In the genomic region with DNA sequence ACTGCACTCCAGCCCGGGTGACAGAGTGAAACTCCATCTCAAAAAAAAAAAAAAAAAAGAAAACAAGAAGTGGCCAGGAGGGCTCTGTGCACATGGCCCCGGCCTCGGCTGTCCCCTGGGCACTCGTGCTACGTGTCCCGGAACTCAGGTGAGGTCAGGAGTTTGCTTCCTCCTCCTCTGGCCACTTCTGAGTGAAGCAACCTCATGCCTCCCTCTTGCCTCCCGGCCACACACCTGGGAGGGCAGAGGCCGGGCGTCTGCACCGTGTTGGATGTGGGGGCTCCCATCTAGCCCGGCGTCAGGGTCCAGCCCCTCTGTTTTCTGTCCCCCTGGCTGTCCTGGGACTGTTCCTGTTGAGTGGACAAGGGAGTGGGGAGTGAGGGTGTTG, we compare ENCODE assay signal across 1 cellular context.
TF ChIP-seq lines count a peak whose summit lies in the region.

No MANE protein-coding gene starts in this region.

TF ChIP-seq in HepG2, 621 proteins besides CTCF, POLR2A, EP300 and RAD21 (continued from another document and continues in another):
- TF ChIP-seq, protein P1, sequence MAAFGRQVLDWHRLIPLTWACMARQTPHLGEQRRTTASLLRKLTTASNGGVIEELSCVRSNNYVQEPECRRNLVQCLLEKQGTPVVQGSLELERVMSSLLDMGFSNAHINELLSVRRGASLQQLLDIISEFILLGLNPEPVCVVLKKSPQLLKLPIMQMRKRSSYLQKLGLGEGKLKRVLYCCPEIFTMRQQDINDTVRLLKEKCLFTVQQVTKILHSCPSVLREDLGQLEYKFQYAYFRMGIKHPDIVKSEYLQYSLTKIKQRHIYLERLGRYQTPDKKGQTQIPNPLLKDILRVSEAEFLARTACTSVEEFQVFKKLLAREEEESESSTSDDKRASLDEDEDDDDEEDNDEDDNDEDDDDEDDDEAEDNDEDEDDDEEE (CRISPR knock-in tag; IDR thresholded peaks at IDR 0.05) = no peak
- TF ChIP-seq, protein P2, sequence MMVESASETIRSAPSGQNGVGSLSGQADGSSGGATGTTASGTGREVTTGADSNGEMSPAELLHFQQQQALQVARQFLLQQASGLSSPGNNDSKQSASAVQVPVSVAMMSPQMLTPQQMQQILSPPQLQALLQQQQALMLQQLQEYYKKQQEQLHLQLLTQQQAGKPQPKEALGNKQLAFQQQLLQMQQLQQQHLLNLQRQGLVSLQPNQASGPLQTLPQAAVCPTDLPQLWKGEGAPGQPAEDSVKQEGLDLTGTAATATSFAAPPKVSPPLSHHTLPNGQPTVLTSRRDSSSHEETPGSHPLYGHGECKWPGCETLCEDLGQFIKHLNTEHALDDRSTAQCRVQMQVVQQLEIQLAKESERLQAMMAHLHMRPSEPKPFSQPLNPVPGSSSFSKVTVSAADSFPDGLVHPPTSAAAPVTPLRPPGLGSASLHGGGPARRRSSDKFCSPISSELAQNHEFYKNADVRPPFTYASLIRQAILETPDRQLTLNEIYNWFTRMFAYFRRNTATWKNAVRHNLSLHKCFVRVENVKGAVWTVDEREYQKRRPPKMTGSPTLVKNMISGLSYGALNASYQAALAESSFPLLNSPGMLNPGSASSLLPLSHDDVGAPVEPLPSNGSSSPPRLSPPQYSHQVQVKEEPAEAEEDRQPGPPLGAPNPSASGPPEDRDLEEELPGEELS (CRISPR knock-in tag; IDR thresholded peaks at IDR 0.05) = peak; percentile 15
- TF ChIP-seq DNMT3B (CRISPR knock-in tag; conservative IDR thresholded peaks at IDR 0.05) = no peak
- TF ChIP-seq CHD4 (IDR thresholded peaks at IDR 0.05; ENCODE audit: borderline replicate concordance, low read length) = no peak
- TF ChIP-seq, protein P3, sequence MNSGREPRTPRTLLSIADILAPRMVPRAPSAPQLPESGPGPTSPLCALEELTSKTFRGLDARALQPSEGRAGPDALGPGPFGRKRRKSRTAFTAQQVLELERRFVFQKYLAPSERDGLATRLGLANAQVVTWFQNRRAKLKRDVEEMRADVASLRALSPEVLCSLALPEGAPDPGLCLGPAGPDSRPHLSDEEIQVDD (CRISPR knock-in tag; IDR thresholded peaks at IDR 0.05; ENCODE audit: borderline replicate concordance) = no peak
- 0 out of 2 replicates have a peak, but pooled peaks have one; percentile 12 for TF ChIP-seq ZSCAN25 (CRISPR knock-in tag; IDR thresholded peaks at IDR 0.05)
- peak; percentile 49; the same call in 1 of the 2 replicates for TF ChIP-seq NFKB2 (CRISPR knock-in tag; IDR thresholded peaks at IDR 0.05; ENCODE audit: borderline replicate concordance)
- peak; percentile 22; the same call in 1 of the 2 replicates for TF ChIP-seq FOSL2 (CRISPR knock-in tag; IDR thresholded peaks at IDR 0.05)
- 0 out of 2 replicates have a peak, but pooled peaks have one; percentile 6 for TF ChIP-seq ZNF605 (CRISPR knock-in tag; IDR thresholded peaks at IDR 0.05)
- TF ChIP-seq ZBTB7B (CRISPR knock-in tag; IDR thresholded peaks at IDR 0.05) = no peak
- TF ChIP-seq, protein P4, sequence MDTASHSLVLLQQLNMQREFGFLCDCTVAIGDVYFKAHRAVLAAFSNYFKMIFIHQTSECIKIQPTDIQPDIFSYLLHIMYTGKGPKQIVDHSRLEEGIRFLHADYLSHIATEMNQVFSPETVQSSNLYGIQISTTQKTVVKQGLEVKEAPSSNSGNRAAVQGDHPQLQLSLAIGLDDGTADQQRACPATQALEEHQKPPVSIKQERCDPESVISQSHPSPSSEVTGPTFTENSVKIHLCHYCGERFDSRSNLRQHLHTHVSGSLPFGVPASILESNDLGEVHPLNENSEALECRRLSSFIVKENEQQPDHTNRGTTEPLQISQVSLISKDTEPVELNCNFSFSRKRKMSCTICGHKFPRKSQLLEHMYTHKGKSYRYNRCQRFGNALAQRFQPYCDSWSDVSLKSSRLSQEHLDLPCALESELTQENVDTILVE (CRISPR knock-in tag; IDR thresholded peaks at IDR 0.05) = peak; percentile 40; the same call in 1 of the 2 replicates
- TF ChIP-seq BHLHE40 (IDR thresholded peaks at IDR 0.05; ENCODE audit: low read length) = peak; percentile 43; the same call in 1 of the 2 replicates
- TF ChIP-seq TBL1XR1 (IDR thresholded peaks at IDR 0.05; ENCODE audit: borderline replicate concordance, low read length, partially characterized antibody) = no peak
- TF ChIP-seq ARHGAP35 (CRISPR knock-in tag; IDR thresholded peaks at IDR 0.05; ENCODE audit: borderline replicate concordance) = 0 out of 2 replicates have a peak, but pooled peaks have one; percentile 15
- TF ChIP-seq ZNF121 (CRISPR knock-in tag; IDR thresholded peaks at IDR 0.05) = peak; percentile 39
- TF ChIP-seq KAT8 (CRISPR knock-in tag; IDR thresholded peaks at IDR 0.05) = 0 out of 2 replicates have a peak, but pooled peaks have one; percentile 43
- TF ChIP-seq NCOA5 (CRISPR knock-in tag; IDR thresholded peaks at IDR 0.05) = no peak
- TF ChIP-seq ZNF441 (CRISPR knock-in tag; IDR thresholded peaks at IDR 0.05; ENCODE audit: borderline replicate concordance) = peak; percentile 43; the same call in 1 of the 2 replicates
- 0 out of 2 replicates have a peak, but pooled peaks have one; percentile 17 for TF ChIP-seq TMF1 (CRISPR knock-in tag; IDR thresholded peaks at IDR 0.05; ENCODE audit: low read depth)
- TF ChIP-seq CREM (IDR thresholded peaks at IDR 0.05) = peak; percentile 40; the same call in 1 of the 2 replicates
- no peak for TF ChIP-seq CREM (CRISPR knock-in tag; IDR thresholded peaks at IDR 0.05)
- TF ChIP-seq MIER3 (CRISPR knock-in tag; IDR thresholded peaks at IDR 0.05; ENCODE audit: borderline replicate concordance) = peak; percentile 28; the same call in 1 of the 2 replicates
- TF ChIP-seq, protein P5, sequence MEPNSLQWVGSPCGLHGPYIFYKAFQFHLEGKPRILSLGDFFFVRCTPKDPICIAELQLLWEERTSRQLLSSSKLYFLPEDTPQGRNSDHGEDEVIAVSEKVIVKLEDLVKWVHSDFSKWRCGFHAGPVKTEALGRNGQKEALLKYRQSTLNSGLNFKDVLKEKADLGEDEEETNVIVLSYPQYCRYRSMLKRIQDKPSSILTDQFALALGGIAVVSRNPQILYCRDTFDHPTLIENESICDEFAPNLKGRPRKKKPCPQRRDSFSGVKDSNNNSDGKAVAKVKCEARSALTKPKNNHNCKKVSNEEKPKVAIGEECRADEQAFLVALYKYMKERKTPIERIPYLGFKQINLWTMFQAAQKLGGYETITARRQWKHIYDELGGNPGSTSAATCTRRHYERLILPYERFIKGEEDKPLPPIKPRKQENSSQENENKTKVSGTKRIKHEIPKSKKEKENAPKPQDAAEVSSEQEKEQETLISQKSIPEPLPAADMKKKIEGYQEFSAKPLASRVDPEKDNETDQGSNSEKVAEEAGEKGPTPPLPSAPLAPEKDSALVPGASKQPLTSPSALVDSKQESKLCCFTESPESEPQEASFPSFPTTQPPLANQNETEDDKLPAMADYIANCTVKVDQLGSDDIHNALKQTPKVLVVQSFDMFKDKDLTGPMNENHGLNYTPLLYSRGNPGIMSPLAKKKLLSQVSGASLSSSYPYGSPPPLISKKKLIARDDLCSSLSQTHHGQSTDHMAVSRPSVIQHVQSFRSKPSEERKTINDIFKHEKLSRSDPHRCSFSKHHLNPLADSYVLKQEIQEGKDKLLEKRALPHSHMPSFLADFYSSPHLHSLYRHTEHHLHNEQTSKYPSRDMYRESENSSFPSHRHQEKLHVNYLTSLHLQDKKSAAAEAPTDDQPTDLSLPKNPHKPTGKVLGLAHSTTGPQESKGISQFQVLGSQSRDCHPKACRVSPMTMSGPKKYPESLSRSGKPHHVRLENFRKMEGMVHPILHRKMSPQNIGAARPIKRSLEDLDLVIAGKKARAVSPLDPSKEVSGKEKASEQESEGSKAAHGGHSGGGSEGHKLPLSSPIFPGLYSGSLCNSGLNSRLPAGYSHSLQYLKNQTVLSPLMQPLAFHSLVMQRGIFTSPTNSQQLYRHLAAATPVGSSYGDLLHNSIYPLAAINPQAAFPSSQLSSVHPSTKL (CRISPR knock-in tag; IDR thresholded peaks at IDR 0.05) = peak; percentile 15; the same call in 1 of the 2 replicates
- TF ChIP-seq ZNF558 (CRISPR knock-in tag; IDR thresholded peaks at IDR 0.05; ENCODE audit: borderline replicate concordance) = peak; percentile 95; the same call in 1 of the 2 replicates
- TF ChIP-seq, protein P6, sequence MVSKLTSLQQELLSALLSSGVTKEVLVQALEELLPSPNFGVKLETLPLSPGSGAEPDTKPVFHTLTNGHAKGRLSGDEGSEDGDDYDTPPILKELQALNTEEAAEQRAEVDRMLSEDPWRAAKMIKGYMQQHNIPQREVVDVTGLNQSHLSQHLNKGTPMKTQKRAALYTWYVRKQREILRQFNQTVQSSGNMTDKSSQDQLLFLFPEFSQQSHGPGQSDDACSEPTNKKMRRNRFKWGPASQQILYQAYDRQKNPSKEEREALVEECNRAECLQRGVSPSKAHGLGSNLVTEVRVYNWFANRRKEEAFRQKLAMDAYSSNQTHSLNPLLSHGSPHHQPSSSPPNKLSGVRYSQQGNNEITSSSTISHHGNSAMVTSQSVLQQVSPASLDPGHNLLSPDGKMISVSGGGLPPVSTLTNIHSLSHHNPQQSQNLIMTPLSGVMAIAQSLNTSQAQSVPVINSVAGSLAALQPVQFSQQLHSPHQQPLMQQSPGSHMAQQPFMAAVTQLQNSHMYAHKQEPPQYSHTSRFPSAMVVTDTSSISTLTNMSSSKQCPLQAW (CRISPR knock-in tag; IDR thresholded peaks at IDR 0.05) = no peak
- TF ChIP-seq ZFY (CRISPR knock-in tag; IDR thresholded peaks at IDR 0.05) = no peak
- peak; percentile 24; the same call in 1 of the 2 replicates for TF ChIP-seq ZSCAN31 (CRISPR knock-in tag; IDR thresholded peaks at IDR 0.05; ENCODE audit: low read depth)
- no peak for TF ChIP-seq SNAI1 (CRISPR knock-in tag; IDR thresholded peaks at IDR 0.05; ENCODE audit: borderline replicate concordance)
- TF ChIP-seq ZNF3 (CRISPR knock-in tag; IDR thresholded peaks at IDR 0.05) = no peak
- TF ChIP-seq ZFP37 (CRISPR knock-in tag; IDR thresholded peaks at IDR 0.05; ENCODE audit: borderline replicate concordance) = 0 out of 2 replicates have a peak, but pooled peaks have one; percentile 65
- no peak for TF ChIP-seq SRSF9 (IDR thresholded peaks at IDR 0.05; ENCODE audit: borderline replicate concordance, insufficient read depth, low read depth, low read length, poor library complexity, severe bottlenecking)
- TF ChIP-seq, protein P7, sequence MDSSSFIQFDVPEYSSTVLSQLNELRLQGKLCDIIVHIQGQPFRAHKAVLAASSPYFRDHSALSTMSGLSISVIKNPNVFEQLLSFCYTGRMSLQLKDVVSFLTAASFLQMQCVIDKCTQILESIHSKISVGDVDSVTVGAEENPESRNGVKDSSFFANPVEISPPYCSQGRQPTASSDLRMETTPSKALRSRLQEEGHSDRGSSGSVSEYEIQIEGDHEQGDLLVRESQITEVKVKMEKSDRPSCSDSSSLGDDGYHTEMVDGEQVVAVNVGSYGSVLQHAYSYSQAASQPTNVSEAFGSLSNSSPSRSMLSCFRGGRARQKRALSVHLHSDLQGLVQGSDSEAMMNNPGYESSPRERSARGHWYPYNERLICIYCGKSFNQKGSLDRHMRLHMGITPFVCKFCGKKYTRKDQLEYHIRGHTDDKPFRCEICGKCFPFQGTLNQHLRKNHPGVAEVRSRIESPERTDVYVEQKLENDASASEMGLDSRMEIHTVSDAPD (CRISPR knock-in tag; IDR thresholded peaks at IDR 0.05) = no peak
- TF ChIP-seq NR2F6 (IDR thresholded peaks at IDR 0.05) = no peak
- peak; percentile 52; the same call in 1 of the 2 replicates for TF ChIP-seq NR2F6 (CRISPR knock-in tag; IDR thresholded peaks at IDR 0.05)
- TF ChIP-seq, protein P8, sequence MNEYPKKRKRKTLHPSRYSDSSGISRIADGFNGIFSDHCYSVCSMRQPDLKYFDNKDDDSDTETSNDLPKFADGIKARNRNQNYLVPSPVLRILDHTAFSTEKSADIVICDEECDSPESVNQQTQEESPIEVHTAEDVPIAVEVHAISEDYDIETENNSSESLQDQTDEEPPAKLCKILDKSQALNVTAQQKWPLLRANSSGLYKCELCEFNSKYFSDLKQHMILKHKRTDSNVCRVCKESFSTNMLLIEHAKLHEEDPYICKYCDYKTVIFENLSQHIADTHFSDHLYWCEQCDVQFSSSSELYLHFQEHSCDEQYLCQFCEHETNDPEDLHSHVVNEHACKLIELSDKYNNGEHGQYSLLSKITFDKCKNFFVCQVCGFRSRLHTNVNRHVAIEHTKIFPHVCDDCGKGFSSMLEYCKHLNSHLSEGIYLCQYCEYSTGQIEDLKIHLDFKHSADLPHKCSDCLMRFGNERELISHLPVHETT (CRISPR knock-in tag; conservative IDR thresholded peaks at IDR 0.05) = 0 out of 2 replicates have a peak, but pooled peaks have one; percentile 1
- TF ChIP-seq CEBPG (CRISPR knock-in tag; IDR thresholded peaks at IDR 0.05) = peak; percentile 87
- TF ChIP-seq CBX1 (IDR thresholded peaks at IDR 0.05; ENCODE audit: low read depth) = peak; percentile 9
- 0 out of 2 replicates have a peak, but pooled peaks have one; percentile 12 for TF ChIP-seq ZNF878 (CRISPR knock-in tag; IDR thresholded peaks at IDR 0.05)
- peak; percentile 80; the same call in 1 of the 2 replicates for TF ChIP-seq HES4 (CRISPR knock-in tag; IDR thresholded peaks at IDR 0.05; ENCODE audit: borderline replicate concordance)
- TF ChIP-seq, protein P9, sequence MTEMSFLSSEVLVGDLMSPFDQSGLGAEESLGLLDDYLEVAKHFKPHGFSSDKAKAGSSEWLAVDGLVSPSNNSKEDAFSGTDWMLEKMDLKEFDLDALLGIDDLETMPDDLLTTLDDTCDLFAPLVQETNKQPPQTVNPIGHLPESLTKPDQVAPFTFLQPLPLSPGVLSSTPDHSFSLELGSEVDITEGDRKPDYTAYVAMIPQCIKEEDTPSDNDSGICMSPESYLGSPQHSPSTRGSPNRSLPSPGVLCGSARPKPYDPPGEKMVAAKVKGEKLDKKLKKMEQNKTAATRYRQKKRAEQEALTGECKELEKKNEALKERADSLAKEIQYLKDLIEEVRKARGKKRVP (CRISPR knock-in tag; IDR thresholded peaks at IDR 0.05) = peak in 1 of 2 experiments; percentile 23; a peak in 1 of 4 replicates
- TF ChIP-seq YEATS4 (CRISPR knock-in tag; IDR thresholded peaks at IDR 0.05; ENCODE audit: borderline replicate concordance) = 0 out of 2 replicates have a peak, but pooled peaks have one; percentile 13
- TF ChIP-seq FOXA1 (IDR thresholded peaks at IDR 0.05) = no peak
- TF ChIP-seq FOXA1 (CRISPR knock-in tag; IDR thresholded peaks at IDR 0.05) = no peak
- TF ChIP-seq ZNF180 (CRISPR knock-in tag; IDR thresholded peaks at IDR 0.05; ENCODE audit: borderline replicate concordance, low read depth) = no peak
- TF ChIP-seq ZMYM3 (CRISPR knock-in tag; IDR thresholded peaks at IDR 0.05) = no peak
- TF ChIP-seq GLI4 (CRISPR knock-in tag; IDR thresholded peaks at IDR 0.05; ENCODE audit: borderline replicate concordance) = 0 out of 2 replicates have a peak, but pooled peaks have one; percentile 44
- peak; percentile 1; the same call in 1 of the 2 replicates for TF ChIP-seq MEF2D (CRISPR knock-in tag; IDR thresholded peaks at IDR 0.05)
- no peak for TF ChIP-seq ZNF17 (CRISPR knock-in tag; IDR thresholded peaks at IDR 0.05)
- no peak for TF ChIP-seq AHR (CRISPR knock-in tag; IDR thresholded peaks at IDR 0.05)
- no peak for TF ChIP-seq FOXP1 (IDR thresholded peaks at IDR 0.05)
- peak; percentile 37; the same call in 1 of the 2 replicates for TF ChIP-seq FOXP1 (CRISPR knock-in tag; IDR thresholded peaks at IDR 0.05)
- no peak for TF ChIP-seq HOXA9 (CRISPR knock-in tag; IDR thresholded peaks at IDR 0.05; ENCODE audit: borderline replicate concordance)
